8 cellular contexts compared by ENCODE assay signal in genomic region chr5:121962347-121962670, GRCh38. TPM values are rescaled to one million over a fixed set of nuclear protein-coding genes. Genes with fewer than 3 reads are reported as not detected.
DNase-seq lines count a peak whose midpoint lies in the region; ATAC-seq and TF ChIP-seq lines count a peak whose summit lies in the region.

No MANE protein-coding gene starts in this region.

- H3K4me3 ChIP-seq in coronary artery (peak overlapping the region; percentile 73), neural progenitor cell (peak overlapping the region; percentile 81)

- H3K27ac Mint-ChIP-seq in neural progenitor cell: peak overlapping the region; percentile 97

- peaks cover 53% of the 10 kb centered on the region for H3K79me2 ChIP-seq in neural progenitor cell (ENCODE audit: low read depth)

- ATAC-seq in GM21737 (IDR thresholded peaks at IDR 0.05; ENCODE audit: unreplicated experiment): peak; percentile 61
- ATAC-seq in omental fat pad (ENCODE audit: low FRiP score): no peak

- peaks cover 3% of the 10 kb centered on the region for H4K20me1 ChIP-seq in neural progenitor cell (ENCODE audit: low read depth)

- no peaks in the 10 kb centered on the region for H3F3A ChIP-seq in neural progenitor cell (ENCODE audit: low read depth)

- peaks cover 12% of the 10 kb centered on the region for H3K9me3 Mint-ChIP-seq in neural progenitor cell

- H3K36me3 Mint-ChIP-seq in neural progenitor cell: peaks cover 12% of the 10 kb centered on the region

- no peaks in the 10 kb centered on the region for H3K36me3 ChIP-seq in neural progenitor cell

- peak; percentile 33 for DNase-seq in GM13977 (ENCODE audit: low spot score)
- DNase-seq in Kasumi-1 (lab: John Stamatoyannopoulos, UW): peak; percentile 42 to 71
- DNase-seq in coronary artery (ENCODE audit: low spot score): no peak
- no peak for DNase-seq in neural progenitor cell (ENCODE audit: low spot score)
- no peak for DNase-seq in stimulated activated CD4-positive, alpha-beta T cell treated with anti-CD3 and anti-CD28 coated beads, Interleukin-4, amount 100 ng/mL, for 4 hours
- DNase-seq in omental fat pad (ENCODE audit: low spot score): no peak
- no peak for DNase-seq in erythroblast (lab: John Stamatoyannopoulos, UW)

- no peak for TF ChIP-seq POLR2A in erythroblast (IDR thresholded peaks at IDR 0.05; ENCODE audit: low read length)

- H3K27me3 Mint-ChIP-seq in neural progenitor cell (ENCODE audit: insufficient read depth, low read depth): peaks cover 6% of the 10 kb centered on the region

- peaks cover 20% of the 10 kb centered on the region for H3K4me1 Mint-ChIP-seq in neural progenitor cell

- H3K4me3 Mint-ChIP-seq in neural progenitor cell: peak overlapping the region; percentile 98

- peak overlapping the region; percentile 61 to 73 for H3K27ac ChIP-seq in coronary artery
- H3K27ac ChIP-seq in neural progenitor cell: no peak overlapping the region

- in situ Hi-C loops in GM13977 (cut with MboI; ENCODE audit: low pct_unique_long_range_greater_than_20kb, low sequenced_read_pairs, unreplicated experiment): no loop called here

- peak overlapping the region; percentile 81 for H2AFZ ChIP-seq in neural progenitor cell (replicated peaks)

- no peak for TF ChIP-seq CTCF in GM13977 (IDR thresholded peaks at IDR 0.05; ENCODE audit: extremely low read depth, insufficient read depth, missing control alignments)
- TF ChIP-seq CTCF in coronary artery (IDR thresholded peaks at IDR 0.05): no peak
- no peak for TF ChIP-seq CTCF in neural progenitor cell (IDR thresholded peaks at IDR 0.05)
- no peak for TF ChIP-seq CTCF in omental fat pad (IDR thresholded peaks at IDR 0.05)

- peak overlapping the region; percentile 78 for H3K9ac ChIP-seq in neural progenitor cell

- peaks cover 9% of the 10 kb centered on the region for H3K4me1 ChIP-seq in neural progenitor cell

- peak overlapping the region; percentile 96 for H3K4me2 ChIP-seq in neural progenitor cell

- H3K27me3 ChIP-seq in neural progenitor cell: no peaks in the 10 kb centered on the region

- H3K9me3 ChIP-seq in neural progenitor cell (ENCODE audit: low read depth): no peaks in the 10 kb centered on the region

RNA-seq across cellular contexts. Expression of gene SRFBP1, which starts 0.5 kb away (rescaled TPM):
- total RNA-seq in neural progenitor cell (ENCODE audit: low replicate concordance) (17.7 and 25.0 TPM in 2 replicates), omental fat pad (10 to 100 TPM in 3 of 4 donors, 1 to 10 TPM in 1; 9.8 to 39.8 (median 12.5) TPM)

Comparison
In these comparisons a context has a peak if more than half of its experiments do, and no peak if none do; other contexts are left out.
1. DNase-seq: peak in GM13977 (single experiment) and Kasumi-1 (2 of 2); none in coronary artery (single experiment), neural progenitor cell (single experiment), stimulated activated CD4-positive, alpha-beta T cell treated with anti-CD3 and anti-CD28 coated beads, Interleukin-4, amount 100 ng/mL, for 4 hours (0 of 2), omental fat pad (single experiment) and erythroblast (0 of 2).